ENCODE assay signal across 1 cellular context in the genomic region with DNA sequence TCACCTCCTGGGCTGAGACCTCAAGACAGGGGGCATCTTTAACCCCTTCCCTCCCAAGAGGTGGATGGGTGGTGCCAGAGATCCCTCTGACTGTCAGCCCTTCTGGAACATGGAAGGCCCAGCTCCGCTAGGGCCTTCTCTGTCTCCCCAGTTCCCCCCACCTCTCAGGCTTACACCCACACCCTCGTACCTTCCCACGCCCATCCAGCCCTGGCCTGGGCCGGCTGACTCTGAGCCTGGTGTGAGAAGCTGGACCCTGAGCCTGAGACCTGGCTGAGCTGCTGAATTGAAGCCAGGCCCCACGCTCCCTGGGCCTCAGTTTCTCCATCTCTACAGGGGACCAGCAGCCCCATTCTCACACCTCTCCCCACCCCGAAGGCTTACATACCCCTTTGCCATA.
A peak's percentile ranks its signal among the peaks of the same experiment; 100 is the strongest.
TF ChIP-seq lines count a peak whose summit lies in the region.

No MANE protein-coding gene starts in this region.

TF ChIP-seq in K562, 482 proteins besides CTCF, POLR2A, EP300 and RAD21 (continued from another document):
- TF ChIP-seq, protein P1, sequence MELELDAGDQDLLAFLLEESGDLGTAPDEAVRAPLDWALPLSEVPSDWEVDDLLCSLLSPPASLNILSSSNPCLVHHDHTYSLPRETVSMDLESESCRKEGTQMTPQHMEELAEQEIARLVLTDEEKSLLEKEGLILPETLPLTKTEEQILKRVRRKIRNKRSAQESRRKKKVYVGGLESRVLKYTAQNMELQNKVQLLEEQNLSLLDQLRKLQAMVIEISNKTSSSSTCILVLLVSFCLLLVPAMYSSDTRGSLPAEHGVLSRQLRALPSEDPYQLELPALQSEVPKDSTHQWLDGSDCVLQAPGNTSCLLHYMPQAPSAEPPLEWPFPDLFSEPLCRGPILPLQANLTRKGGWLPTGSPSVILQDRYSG (tag; conservative IDR thresholded peaks at IDR 0.05; ENCODE audit: low read depth) = no peak
- TF ChIP-seq, protein P2, sequence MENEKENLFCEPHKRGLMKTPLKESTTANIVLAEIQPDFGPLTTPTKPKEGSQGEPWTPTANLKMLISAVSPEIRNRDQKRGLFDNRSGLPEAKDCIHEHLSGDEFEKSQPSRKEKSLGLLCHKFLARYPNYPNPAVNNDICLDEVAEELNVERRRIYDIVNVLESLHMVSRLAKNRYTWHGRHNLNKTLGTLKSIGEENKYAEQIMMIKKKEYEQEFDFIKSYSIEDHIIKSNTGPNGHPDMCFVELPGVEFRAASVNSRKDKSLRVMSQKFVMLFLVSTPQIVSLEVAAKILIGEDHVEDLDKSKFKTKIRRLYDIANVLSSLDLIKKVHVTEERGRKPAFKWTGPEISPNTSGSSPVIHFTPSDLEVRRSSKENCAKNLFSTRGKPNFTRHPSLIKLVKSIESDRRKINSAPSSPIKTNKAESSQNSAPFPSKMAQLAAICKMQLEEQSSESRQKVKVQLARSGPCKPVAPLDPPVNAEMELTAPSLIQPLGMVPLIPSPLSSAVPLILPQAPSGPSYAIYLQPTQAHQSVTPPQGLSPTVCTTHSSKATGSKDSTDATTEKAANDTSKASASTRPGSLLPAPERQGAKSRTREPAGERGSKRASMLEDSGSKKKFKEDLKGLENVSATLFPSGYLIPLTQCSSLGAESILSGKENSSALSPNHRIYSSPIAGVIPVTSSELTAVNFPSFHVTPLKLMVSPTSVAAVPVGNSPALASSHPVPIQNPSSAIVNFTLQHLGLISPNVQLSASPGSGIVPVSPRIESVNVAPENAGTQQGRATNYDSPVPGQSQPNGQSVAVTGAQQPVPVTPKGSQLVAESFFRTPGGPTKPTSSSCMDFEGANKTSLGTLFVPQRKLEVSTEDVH (IDR thresholded peaks at IDR 0.05; ENCODE audit: low read depth, partially characterized antibody) = no peak
- no peak for TF ChIP-seq PRMT5 (CRISPR knock-in tag; IDR thresholded peaks at IDR 0.05)
- TF ChIP-seq KLF16 (IDR thresholded peaks at IDR 0.05) = no peak
- no peak for TF ChIP-seq TEAD1 (CRISPR knock-in tag; IDR thresholded peaks at IDR 0.05)
- 0 out of 2 replicates have a peak, but pooled peaks have one; percentile 19 for TF ChIP-seq EGR1 (conservative IDR thresholded peaks at IDR 0.05)
- TF ChIP-seq, protein P3, sequence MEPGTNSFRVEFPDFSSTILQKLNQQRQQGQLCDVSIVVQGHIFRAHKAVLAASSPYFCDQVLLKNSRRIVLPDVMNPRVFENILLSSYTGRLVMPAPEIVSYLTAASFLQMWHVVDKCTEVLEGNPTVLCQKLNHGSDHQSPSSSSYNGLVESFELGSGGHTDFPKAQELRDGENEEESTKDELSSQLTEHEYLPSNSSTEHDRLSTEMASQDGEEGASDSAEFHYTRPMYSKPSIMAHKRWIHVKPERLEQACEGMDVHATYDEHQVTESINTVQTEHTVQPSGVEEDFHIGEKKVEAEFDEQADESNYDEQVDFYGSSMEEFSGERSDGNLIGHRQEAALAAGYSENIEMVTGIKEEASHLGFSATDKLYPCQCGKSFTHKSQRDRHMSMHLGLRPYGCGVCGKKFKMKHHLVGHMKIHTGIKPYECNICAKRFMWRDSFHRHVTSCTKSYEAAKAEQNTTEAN (CRISPR knock-in tag; IDR thresholded peaks at IDR 0.05) = no peak
- no peak for TF ChIP-seq RAD51 (IDR thresholded peaks at IDR 0.05; ENCODE audit: borderline replicate concordance, low read depth)
- no peak for TF ChIP-seq MTA2 (IDR thresholded peaks at IDR 0.05; ENCODE audit: low read depth)
- TF ChIP-seq CEBPB (tag; IDR thresholded peaks at IDR 0.05) = no peak
- TF ChIP-seq ZBTB1 (CRISPR knock-in tag; IDR thresholded peaks at IDR 0.05; ENCODE audit: borderline replicate concordance, low read depth) = no peak
- TF ChIP-seq GATA2 (CRISPR knock-in tag; IDR thresholded peaks at IDR 0.05) = peak; percentile 7; the same call in 1 of the 2 replicates
TF ChIP-seq in K562: peak in this region for 2.
